In the genomic region with DNA sequence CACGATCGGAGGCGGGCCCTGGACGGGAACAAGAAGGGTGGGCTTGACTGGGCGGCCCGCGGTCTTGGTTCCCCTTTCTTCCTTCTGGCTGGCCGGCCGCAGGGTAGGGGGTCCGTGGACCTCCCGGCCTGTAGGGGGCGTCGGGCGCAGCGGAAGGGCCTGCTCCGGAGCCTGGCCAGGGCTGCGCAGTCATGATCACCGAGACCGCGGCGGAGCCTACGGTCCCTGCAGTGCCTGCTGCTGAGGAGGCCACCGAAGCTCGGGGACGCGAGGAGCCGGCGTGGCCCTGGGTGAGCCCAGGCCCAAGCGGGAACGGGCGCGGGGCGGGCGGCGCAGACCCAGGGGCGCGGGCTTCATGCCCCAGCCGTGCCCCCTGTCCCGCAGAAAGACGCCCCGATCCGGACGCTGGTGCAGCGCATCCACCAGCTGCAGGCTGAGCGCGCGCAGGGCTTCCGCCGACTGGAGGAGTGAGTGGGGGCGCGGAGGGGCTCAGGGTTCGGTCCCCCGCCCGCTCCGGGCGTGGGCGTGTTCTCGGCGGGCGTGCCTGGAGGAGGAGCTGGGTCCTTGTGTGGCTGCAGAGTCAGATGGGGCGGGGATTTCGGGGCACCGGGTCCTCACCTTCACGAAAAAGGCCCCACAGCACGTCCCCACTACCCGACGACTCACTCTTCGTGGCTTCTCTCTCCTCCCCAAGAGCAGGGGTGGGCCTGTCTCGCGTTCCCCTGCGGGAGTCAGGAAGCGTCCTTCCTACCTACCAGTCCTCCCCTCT, we compare ENCODE assay signal across 1 cellular context.
A peak's percentile ranks its signal among the peaks of the same experiment; 100 is the strongest.
TF ChIP-seq lines count a peak whose summit lies in the region.

TSS of gene REX1BD (plus strand) at position 188 of the 769 bp plus-strand sequence. CDS start at position 192, 4 bp downstream.

TF ChIP-seq in WTC11, 78 proteins besides CTCF, POLR2A, EP300 and RAD21 (continued from another document and continues in another):
- no peak for TF ChIP-seq ZNF425 (CRISPR knock-in tag; conservative IDR thresholded peaks at IDR 0.05)
- TF ChIP-seq, protein P1, sequence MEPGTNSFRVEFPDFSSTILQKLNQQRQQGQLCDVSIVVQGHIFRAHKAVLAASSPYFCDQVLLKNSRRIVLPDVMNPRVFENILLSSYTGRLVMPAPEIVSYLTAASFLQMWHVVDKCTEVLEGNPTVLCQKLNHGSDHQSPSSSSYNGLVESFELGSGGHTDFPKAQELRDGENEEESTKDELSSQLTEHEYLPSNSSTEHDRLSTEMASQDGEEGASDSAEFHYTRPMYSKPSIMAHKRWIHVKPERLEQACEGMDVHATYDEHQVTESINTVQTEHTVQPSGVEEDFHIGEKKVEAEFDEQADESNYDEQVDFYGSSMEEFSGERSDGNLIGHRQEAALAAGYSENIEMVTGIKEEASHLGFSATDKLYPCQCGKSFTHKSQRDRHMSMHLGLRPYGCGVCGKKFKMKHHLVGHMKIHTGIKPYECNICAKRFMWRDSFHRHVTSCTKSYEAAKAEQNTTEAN (CRISPR knock-in tag; IDR thresholded peaks at IDR 0.05): peak; percentile 90
- no peak for TF ChIP-seq EMX1 (CRISPR knock-in tag; IDR thresholded peaks at IDR 0.05)
- TF ChIP-seq ZNF263 (CRISPR knock-in tag; IDR thresholded peaks at IDR 0.05; ENCODE audit: low read depth): peak; percentile 53; the same call in 1 of the 2 replicates
- no peak for TF ChIP-seq NR1H2 (CRISPR knock-in tag; IDR thresholded peaks at IDR 0.05)
- TF ChIP-seq E2F5 (CRISPR knock-in tag; IDR thresholded peaks at IDR 0.05): peak; percentile 90; the same call in 1 of the 2 replicates
- TF ChIP-seq, protein P2, sequence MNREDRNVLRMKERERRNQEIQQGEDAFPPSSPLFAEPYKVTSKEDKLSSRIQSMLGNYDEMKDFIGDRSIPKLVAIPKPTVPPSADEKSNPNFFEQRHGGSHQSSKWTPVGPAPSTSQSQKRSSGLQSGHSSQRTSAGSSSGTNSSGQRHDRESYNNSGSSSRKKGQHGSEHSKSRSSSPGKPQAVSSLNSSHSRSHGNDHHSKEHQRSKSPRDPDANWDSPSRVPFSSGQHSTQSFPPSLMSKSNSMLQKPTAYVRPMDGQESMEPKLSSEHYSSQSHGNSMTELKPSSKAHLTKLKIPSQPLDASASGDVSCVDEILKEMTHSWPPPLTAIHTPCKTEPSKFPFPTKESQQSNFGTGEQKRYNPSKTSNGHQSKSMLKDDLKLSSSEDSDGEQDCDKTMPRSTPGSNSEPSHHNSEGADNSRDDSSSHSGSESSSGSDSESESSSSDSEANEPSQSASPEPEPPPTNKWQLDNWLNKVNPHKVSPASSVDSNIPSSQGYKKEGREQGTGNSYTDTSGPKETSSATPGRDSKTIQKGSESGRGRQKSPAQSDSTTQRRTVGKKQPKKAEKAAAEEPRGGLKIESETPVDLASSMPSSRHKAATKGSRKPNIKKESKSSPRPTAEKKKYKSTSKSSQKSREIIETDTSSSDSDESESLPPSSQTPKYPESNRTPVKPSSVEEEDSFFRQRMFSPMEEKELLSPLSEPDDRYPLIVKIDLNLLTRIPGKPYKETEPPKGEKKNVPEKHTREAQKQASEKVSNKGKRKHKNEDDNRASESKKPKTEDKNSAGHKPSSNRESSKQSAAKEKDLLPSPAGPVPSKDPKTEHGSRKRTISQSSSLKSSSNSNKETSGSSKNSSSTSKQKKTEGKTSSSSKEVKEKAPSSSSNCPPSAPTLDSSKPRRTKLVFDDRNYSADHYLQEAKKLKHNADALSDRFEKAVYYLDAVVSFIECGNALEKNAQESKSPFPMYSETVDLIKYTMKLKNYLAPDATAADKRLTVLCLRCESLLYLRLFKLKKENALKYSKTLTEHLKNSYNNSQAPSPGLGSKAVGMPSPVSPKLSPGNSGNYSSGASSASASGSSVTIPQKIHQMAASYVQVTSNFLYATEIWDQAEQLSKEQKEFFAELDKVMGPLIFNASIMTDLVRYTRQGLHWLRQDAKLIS (CRISPR knock-in tag; IDR thresholded peaks at IDR 0.05; ENCODE audit: borderline replicate concordance): 0 out of 2 replicates have a peak, but pooled peaks have one; percentile 32
- no peak for TF ChIP-seq CREB1 (CRISPR knock-in tag; IDR thresholded peaks at IDR 0.05)
- peak; percentile 91; the same call in 1 of the 2 replicates for TF ChIP-seq ELF4 (CRISPR knock-in tag; IDR thresholded peaks at IDR 0.05; ENCODE audit: low read depth)
- TF ChIP-seq FOXJ3 (CRISPR knock-in tag; IDR thresholded peaks at IDR 0.05; ENCODE audit: borderline replicate concordance): no peak
- TF ChIP-seq FOXK1 (CRISPR knock-in tag; IDR thresholded peaks at IDR 0.05): peak; percentile 82
- peak; percentile 98 for TF ChIP-seq CBFB (CRISPR knock-in tag; IDR thresholded peaks at IDR 0.05; ENCODE audit: low read depth)
- peak; percentile 71 for TF ChIP-seq TEAD1 (CRISPR knock-in tag; IDR thresholded peaks at IDR 0.05)
- TF ChIP-seq, protein P3, sequence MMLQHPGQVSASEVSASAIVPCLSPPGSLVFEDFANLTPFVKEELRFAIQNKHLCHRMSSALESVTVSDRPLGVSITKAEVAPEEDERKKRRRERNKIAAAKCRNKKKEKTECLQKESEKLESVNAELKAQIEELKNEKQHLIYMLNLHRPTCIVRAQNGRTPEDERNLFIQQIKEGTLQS (CRISPR knock-in tag; conservative IDR thresholded peaks at IDR 0.05): no peak
- TF ChIP-seq, protein P4, sequence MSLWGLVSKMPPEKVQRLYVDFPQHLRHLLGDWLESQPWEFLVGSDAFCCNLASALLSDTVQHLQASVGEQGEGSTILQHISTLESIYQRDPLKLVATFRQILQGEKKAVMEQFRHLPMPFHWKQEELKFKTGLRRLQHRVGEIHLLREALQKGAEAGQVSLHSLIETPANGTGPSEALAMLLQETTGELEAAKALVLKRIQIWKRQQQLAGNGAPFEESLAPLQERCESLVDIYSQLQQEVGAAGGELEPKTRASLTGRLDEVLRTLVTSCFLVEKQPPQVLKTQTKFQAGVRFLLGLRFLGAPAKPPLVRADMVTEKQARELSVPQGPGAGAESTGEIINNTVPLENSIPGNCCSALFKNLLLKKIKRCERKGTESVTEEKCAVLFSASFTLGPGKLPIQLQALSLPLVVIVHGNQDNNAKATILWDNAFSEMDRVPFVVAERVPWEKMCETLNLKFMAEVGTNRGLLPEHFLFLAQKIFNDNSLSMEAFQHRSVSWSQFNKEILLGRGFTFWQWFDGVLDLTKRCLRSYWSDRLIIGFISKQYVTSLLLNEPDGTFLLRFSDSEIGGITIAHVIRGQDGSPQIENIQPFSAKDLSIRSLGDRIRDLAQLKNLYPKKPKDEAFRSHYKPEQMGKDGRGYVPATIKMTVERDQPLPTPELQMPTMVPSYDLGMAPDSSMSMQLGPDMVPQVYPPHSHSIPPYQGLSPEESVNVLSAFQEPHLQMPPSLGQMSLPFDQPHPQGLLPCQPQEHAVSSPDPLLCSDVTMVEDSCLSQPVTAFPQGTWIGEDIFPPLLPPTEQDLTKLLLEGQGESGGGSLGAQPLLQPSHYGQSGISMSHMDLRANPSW (CRISPR knock-in tag; conservative IDR thresholded peaks at IDR 0.05; ENCODE audit: low read depth): no peak
- no peak for TF ChIP-seq ZNF671 (CRISPR knock-in tag; IDR thresholded peaks at IDR 0.05)
- no peak for TF ChIP-seq RELA (CRISPR knock-in tag; IDR thresholded peaks at IDR 0.05; ENCODE audit: borderline replicate concordance)
- no peak; the same call in 1 of the 2 replicates for TF ChIP-seq ATF1 (CRISPR knock-in tag; IDR thresholded peaks at IDR 0.05)
- TF ChIP-seq, protein P5, sequence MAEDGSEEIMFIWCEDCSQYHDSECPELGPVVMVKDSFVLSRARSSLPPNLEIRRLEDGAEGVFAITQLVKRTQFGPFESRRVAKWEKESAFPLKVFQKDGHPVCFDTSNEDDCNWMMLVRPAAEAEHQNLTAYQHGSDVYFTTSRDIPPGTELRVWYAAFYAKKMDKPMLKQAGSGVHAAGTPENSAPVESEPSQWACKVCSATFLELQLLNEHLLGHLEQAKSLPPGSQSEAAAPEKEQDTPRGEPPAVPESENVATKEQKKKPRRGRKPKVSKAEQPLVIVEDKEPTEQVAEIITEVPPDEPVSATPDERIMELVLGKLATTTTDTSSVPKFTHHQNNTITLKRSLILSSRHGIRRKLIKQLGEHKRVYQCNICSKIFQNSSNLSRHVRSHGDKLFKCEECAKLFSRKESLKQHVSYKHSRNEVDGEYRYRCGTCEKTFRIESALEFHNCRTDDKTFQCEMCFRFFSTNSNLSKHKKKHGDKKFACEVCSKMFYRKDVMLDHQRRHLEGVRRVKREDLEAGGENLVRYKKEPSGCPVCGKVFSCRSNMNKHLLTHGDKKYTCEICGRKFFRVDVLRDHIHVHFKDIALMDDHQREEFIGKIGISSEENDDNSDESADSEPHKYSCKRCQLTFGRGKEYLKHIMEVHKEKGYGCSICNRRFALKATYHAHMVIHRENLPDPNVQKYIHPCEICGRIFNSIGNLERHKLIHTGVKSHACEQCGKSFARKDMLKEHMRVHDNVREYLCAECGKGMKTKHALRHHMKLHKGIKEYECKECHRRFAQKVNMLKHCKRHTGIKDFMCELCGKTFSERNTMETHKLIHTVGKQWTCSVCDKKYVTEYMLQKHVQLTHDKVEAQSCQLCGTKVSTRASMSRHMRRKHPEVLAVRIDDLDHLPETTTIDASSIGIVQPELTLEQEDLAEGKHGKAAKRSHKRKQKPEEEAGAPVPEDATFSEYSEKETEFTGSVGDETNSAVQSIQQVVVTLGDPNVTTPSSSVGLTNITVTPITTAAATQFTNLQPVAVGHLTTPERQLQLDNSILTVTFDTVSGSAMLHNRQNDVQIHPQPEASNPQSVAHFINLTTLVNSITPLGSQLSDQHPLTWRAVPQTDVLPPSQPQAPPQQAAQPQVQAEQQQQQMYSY (CRISPR knock-in tag; IDR thresholded peaks at IDR 0.05): peak; percentile 20; the same call in 1 of the 2 replicates
- TF ChIP-seq ARID4B (CRISPR knock-in tag; IDR thresholded peaks at IDR 0.05; ENCODE audit: borderline replicate concordance): peak; percentile 73; the same call in 1 of the 2 replicates
- TF ChIP-seq, protein P6, sequence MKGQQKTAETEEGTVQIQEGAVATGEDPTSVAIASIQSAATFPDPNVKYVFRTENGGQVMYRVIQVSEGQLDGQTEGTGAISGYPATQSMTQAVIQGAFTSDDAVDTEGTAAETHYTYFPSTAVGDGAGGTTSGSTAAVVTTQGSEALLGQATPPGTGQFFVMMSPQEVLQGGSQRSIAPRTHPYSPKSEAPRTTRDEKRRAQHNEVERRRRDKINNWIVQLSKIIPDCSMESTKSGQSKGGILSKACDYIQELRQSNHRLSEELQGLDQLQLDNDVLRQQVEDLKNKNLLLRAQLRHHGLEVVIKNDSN (CRISPR knock-in tag; IDR thresholded peaks at IDR 0.05): 0 out of 2 replicates have a peak, but pooled peaks have one; percentile 49
- TF ChIP-seq ZNF138 (CRISPR knock-in tag; conservative IDR thresholded peaks at IDR 0.05): peak; percentile 90
- TF ChIP-seq TEAD4 (CRISPR knock-in tag; IDR thresholded peaks at IDR 0.05): no peak
- TF ChIP-seq E2F1 (CRISPR knock-in tag; IDR thresholded peaks at IDR 0.05): no peak
- no peak for TF ChIP-seq PRRX2 (CRISPR knock-in tag; IDR thresholded peaks at IDR 0.05)
- TF ChIP-seq IRF2 (CRISPR knock-in tag; IDR thresholded peaks at IDR 0.05; ENCODE audit: borderline replicate concordance, low read depth): no peak
- peak; percentile 82 for TF ChIP-seq TP53 (CRISPR knock-in tag; IDR thresholded peaks at IDR 0.05)
